17 cellular contexts compared by ENCODE assay signal in genomic region chr6:568954-569523, GRCh38.
A peak's percentile ranks its signal among the peaks of the same experiment; 100 is the strongest.
DNase-seq lines count a peak whose midpoint lies in the region; ATAC-seq, FAIRE-seq and TF ChIP-seq lines count a peak whose summit lies in the region.
"Had no signal": no experiment of that assay in that cellular context is flagged by ENCODE, and none has a peak within 500 bp of the region (broad histone marks: within the 10 kb centered on the region; RNA-seq: fewer than 3 reads in every experiment).

No MANE protein-coding gene starts in this region.

- intact Hi-C loops in K562 (cut with micrococcal nuclease), result no loop called here

- no peak for TF ChIP-seq RAD21 in K562 (CRISPR knock-in tag; conservative IDR thresholded peaks at IDR 0.05 in 1 of 2, IDR thresholded peaks at IDR 0.05 in 1 of 2)

- H4K20me1 ChIP-seq in K562 (replicated peaks; ENCODE audit: control insufficient read depth, insufficient read depth, low read length), result no peaks in the 10 kb centered on the region

- H3K27me3 ChIP-seq in K562 (ENCODE audit: control insufficient read depth in 2 of 2, insufficient read depth in 2 of 2, low read length in 2 of 2), result no peaks in the 10 kb centered on the region

- no peaks in the 10 kb centered on the region for H3K79me2 ChIP-seq in K562 (ENCODE audit: control insufficient read depth, insufficient read depth, low read length)

- no peak overlapping the region for H3K4me3 ChIP-seq in K562
- H3K4me3 ChIP-seq: GM23338 had no signal

- H3K27ac ChIP-seq in K562 (ENCODE audit: extremely low read depth, low read depth, low read length), result no peak overlapping the region

- H3K9me3 Mint-ChIP-seq in activated CD8-positive, alpha-beta memory T cell treated with anti-CD3 and anti-CD28 coated beads, Interleukin-2, amount 10 ng/mL, durations not matched to agents 7 days and 5 days (ENCODE audit: low read depth), result no peaks in the 10 kb centered on the region
- H3K9me3 Mint-ChIP-seq in activated CD4-positive, alpha-beta memory T cell treated with anti-CD3 and anti-CD28 coated beads, Interleukin-2, amount 10 ng/mL, durations not matched to agents 7 days and 5 days, result no peaks in the 10 kb centered on the region
- H3K9me3 Mint-ChIP-seq: CD4-positive, alpha-beta T cell; GM23338 had no signal

- TF ChIP-seq CTCF in GM13976 (IDR thresholded peaks at IDR 0.05; ENCODE audit: borderline replicate concordance, control extremely low read depth, extremely low read depth, insufficient read depth, missing control alignments) (no peak), K562 (IDR thresholded peaks at IDR 0.05 in 2 of 3, conservative IDR thresholded peaks at IDR 0.05 in 1 of 3; ENCODE audit: insufficient read depth in 2 of 3, low read depth in 1 of 3, low read length in 3 of 3) (no peak)

- peak; percentile 43 for ATAC-seq in activated CD8-positive, alpha-beta memory T cell treated with anti-CD3 and anti-CD28 coated beads, Interleukin-2, amount 10 ng/mL, durations not matched to agents 7 days and 5 days
- ATAC-seq in K562, result no peak
- ATAC-seq: GM23338 had no signal

- in situ Hi-C loops in GM13976 (cut with MboI; ENCODE audit: low sequenced_read_pairs, unreplicated experiment), result no loop called here
- in situ Hi-C loops in K562 (cut with MboI), result no loop called here

- TF ChIP-seq POLR2A in K562 (conservative IDR thresholded peaks at IDR 0.05), result no peak

- H3K4me1 ChIP-seq in K562 (replicated peaks in 1 of 2; ENCODE audit: control insufficient read depth in 2 of 2, insufficient read depth in 2 of 2, low read length in 2 of 2), result no peaks in the 10 kb centered on the region

- H3K9me1 ChIP-seq in K562 (ENCODE audit: control insufficient read depth, insufficient read depth, low read length), result no peaks in the 10 kb centered on the region

- H3K4me3 Mint-ChIP-seq in activated CD8-positive, alpha-beta memory T cell treated with anti-CD3 and anti-CD28 coated beads, Interleukin-2, amount 10 ng/mL, durations not matched to agents 7 days and 5 days, result no peak overlapping the region
- H3K4me3 Mint-ChIP-seq in activated CD4-positive, alpha-beta memory T cell treated with anti-CD3 and anti-CD28 coated beads, Interleukin-2, amount 10 ng/mL, durations not matched to agents 7 days and 5 days, result no peak overlapping the region
- H3K4me3 Mint-ChIP-seq: B cell; CD4-positive, alpha-beta T cell; GM23338 had no signal

- H2AFZ ChIP-seq in K562 (ENCODE audit: low read depth, low read length), result no peak overlapping the region
- H2AFZ ChIP-seq: GM23338 had no signal

- H3K9ac ChIP-seq in K562 (ENCODE audit: insufficient read depth in 1 of 2, low read depth in 2 of 2, low read length in 2 of 2), result no peak overlapping the region

- H3K4me1 Mint-ChIP-seq in activated CD8-positive, alpha-beta memory T cell treated with anti-CD3 and anti-CD28 coated beads, Interleukin-2, amount 10 ng/mL, durations not matched to agents 7 days and 5 days, result peaks cover 45% of the 10 kb centered on the region
- peaks cover 47% of the 10 kb centered on the region for H3K4me1 Mint-ChIP-seq in activated CD4-positive, alpha-beta memory T cell treated with anti-CD3 and anti-CD28 coated beads, Interleukin-2, amount 10 ng/mL, durations not matched to agents 7 days and 5 days
- H3K4me1 Mint-ChIP-seq: B cell, GM23338 had no signal

- whole genome bisulfite sequencing in K562 (ENCODE audit: insufficient coverage, low coverage, missing lambda C conversion rate), result 91% methylated on average over 6 of the region's 6 CpGs

- TF ChIP-seq EP300 in K562 (IDR thresholded peaks at IDR 0.05; ENCODE audit: low read length), result no peak

- no TSS peak for BruUV-seq in K562 (replicated peaks; lab: Mats Ljungman, UMichigan)

- H3K27ac Mint-ChIP-seq in activated CD8-positive, alpha-beta memory T cell treated with anti-CD3 and anti-CD28 coated beads, Interleukin-2, amount 10 ng/mL, durations not matched to agents 7 days and 5 days, result peak overlapping the region; percentile 77
- peak overlapping the region; percentile 68 for H3K27ac Mint-ChIP-seq in activated CD4-positive, alpha-beta memory T cell treated with anti-CD3 and anti-CD28 coated beads, Interleukin-2, amount 10 ng/mL, durations not matched to agents 7 days and 5 days
- H3K27ac Mint-ChIP-seq: B cell; CD4-positive, alpha-beta T cell; GM23338 had no signal

- FAIRE-seq in K562 (lab: Jason Lieb, UNC), result no peak
- FAIRE-seq: GM12892 had no signal

- CTCF ChIA-PET in activated CD8-positive, alpha-beta memory T cell treated with anti-CD3 and anti-CD28 coated beads, Interleukin-2, amount 10 ng/mL, durations not matched to agents 7 days and 5 days (lab: Charles Lee), result interaction anchor here (0.8 to 1.3 kb wide), 4 partner anchors 9 to 178 kb away, joined by 3 to 4 read pairs (median 4); no protein-coding TSS in a partner anchor
- CTCF ChIA-PET in activated CD4-positive, alpha-beta memory T cell treated with anti-CD3 and anti-CD28 coated beads, Interleukin-2, amount 10 ng/mL, durations not matched to agents 7 days and 5 days (lab: Charles Lee), result interaction anchor here (0.7 to 1.1 kb wide), 5 partner anchors 10 to 380 kb away, joined by 3 to 5 read pairs (median 3); no protein-coding TSS in a partner anchor
- CTCF ChIA-PET in K562 (lab: Yijun Ruan, JAX; ENCODE audit: low intra/inter-chr PET ratio), result no interaction called here

- POLR2A ChIA-PET in activated CD4-positive, alpha-beta memory T cell treated with anti-CD3 and anti-CD28 coated beads, Interleukin-2, amount 10 ng/mL, durations not matched to agents 7 days and 5 days (lab: Charles Lee), result interaction anchor here (0.8 to 3.4 kb wide), 3 partner anchors 10 to 178 kb away, joined by 3 to 11 read pairs (median 3); no protein-coding TSS in a partner anchor
- POLR2A ChIA-PET in K562 (lab: Yijun Ruan, JAX), result no interaction called here

- H3K27me3 Mint-ChIP-seq in activated CD8-positive, alpha-beta memory T cell treated with anti-CD3 and anti-CD28 coated beads, Interleukin-2, amount 10 ng/mL, durations not matched to agents 7 days and 5 days, result no peaks in the 10 kb centered on the region
- H3K27me3 Mint-ChIP-seq in activated CD4-positive, alpha-beta memory T cell treated with anti-CD3 and anti-CD28 coated beads, Interleukin-2, amount 10 ng/mL, durations not matched to agents 7 days and 5 days, result no peaks in the 10 kb centered on the region
- H3K27me3 Mint-ChIP-seq: B cell; CD4-positive, alpha-beta T cell had no signal

- DNase-seq in activated CD8-positive, alpha-beta memory T cell treated with anti-CD3 and anti-CD28 coated beads, Interleukin-2, amount 10 ng/mL, durations not matched to agents 7 days and 5 days, result peak; percentile 59
- no peak for DNase-seq in activated CD8-positive, alpha-beta memory T cell treated with anti-CD3 and anti-CD28 coated beads, Interleukin-2, amount 50 U/mL, for 48 hours
- DNase-seq in GM13976 (ENCODE audit: low spot score), result peak; percentile 49
- no peak for DNase-seq in activated CD4-positive, alpha-beta memory T cell treated with anti-CD3 and anti-CD28 coated beads, Interleukin-2, amount 10 ng/mL, durations not matched to agents 7 days and 5 days
- no peak for DNase-seq in K562 (ENCODE audit: extremely low read depth in 1 of 4, low spot score in 3 of 4)
- no peak for DNase-seq in DMS153 treated with DMSO at 0.1 percent for 48 hours (lab: John Stamatoyannopoulos, UW; ENCODE audit: unreplicated experiment)
- no peak for DNase-seq in SKM-1 (lab: John Stamatoyannopoulos, UW; ENCODE audit: unreplicated experiment)
- DNase-seq in activated naive CD4-positive, alpha-beta T cell treated with anti-CD3 and anti-CD28 coated beads, Interleukin-2, amount 50 U/mL, for 16 hours, result no peak
- DNase-seq: C1 segment of cervical spinal cord; Calu3; CD4-positive, alpha-beta T cell; DMS 273 treated with DMSO at 0.1 percent for 48 hours; DMS79; H7 had no signal

- no peak overlapping the region for H3K4me2 ChIP-seq in K562 (ENCODE audit: insufficient read depth, low read length)
- H3K4me2 ChIP-seq: GM23338 had no signal

- H3K36me3 Mint-ChIP-seq in activated CD8-positive, alpha-beta memory T cell treated with anti-CD3 and anti-CD28 coated beads, Interleukin-2, amount 10 ng/mL, durations not matched to agents 7 days and 5 days, result peaks cover 41% of the 10 kb centered on the region
- H3K36me3 Mint-ChIP-seq in activated CD4-positive, alpha-beta memory T cell treated with anti-CD3 and anti-CD28 coated beads, Interleukin-2, amount 10 ng/mL, durations not matched to agents 7 days and 5 days (ENCODE audit: low read depth), result peaks cover 50% of the 10 kb centered on the region

- H3K36me3 ChIP-seq in K562 (ENCODE audit: control insufficient read depth, insufficient read depth, low read length), result peaks cover 11% of the 10 kb centered on the region; the same call in 2 of the 3 replicates

- no peaks in the 10 kb centered on the region for H3K9me3 ChIP-seq in K562 (replicated peaks; ENCODE audit: control insufficient read depth, insufficient read depth, low read depth, low read length)

TF ChIP-seq in K562, 482 proteins besides CTCF, POLR2A, EP300 and RAD21 (continues in another document):
- TF ChIP-seq ZNF512 (tag; IDR thresholded peaks at IDR 0.05) (no peak), ZNF134 (CRISPR knock-in tag; conservative IDR thresholded peaks at IDR 0.05) (no peak)

Comparison
In these comparisons a context has a peak if more than half of its experiments do, and no peak if none do; other contexts are left out.
1. DNase-seq: peak in activated CD8-positive, alpha-beta memory T cell treated with anti-CD3 and anti-CD28 coated beads, Interleukin-2, amount 10 ng/mL, durations not matched to agents 7 days and 5 days (single experiment) and GM13976 (single experiment); none in activated CD8-positive, alpha-beta memory T cell treated with anti-CD3 and anti-CD28 coated beads, Interleukin-2, amount 50 U/mL, for 48 hours (single experiment), activated CD4-positive, alpha-beta memory T cell treated with anti-CD3 and anti-CD28 coated beads, Interleukin-2, amount 10 ng/mL, durations not matched to agents 7 days and 5 days (single experiment), K562 (0 of 4), DMS153 treated with DMSO at 0.1 percent for 48 hours (single experiment), SKM-1 (single experiment) and activated naive CD4-positive, alpha-beta T cell treated with anti-CD3 and anti-CD28 coated beads, Interleukin-2, amount 50 U/mL, for 16 hours (single experiment).